In the genomic region with DNA sequence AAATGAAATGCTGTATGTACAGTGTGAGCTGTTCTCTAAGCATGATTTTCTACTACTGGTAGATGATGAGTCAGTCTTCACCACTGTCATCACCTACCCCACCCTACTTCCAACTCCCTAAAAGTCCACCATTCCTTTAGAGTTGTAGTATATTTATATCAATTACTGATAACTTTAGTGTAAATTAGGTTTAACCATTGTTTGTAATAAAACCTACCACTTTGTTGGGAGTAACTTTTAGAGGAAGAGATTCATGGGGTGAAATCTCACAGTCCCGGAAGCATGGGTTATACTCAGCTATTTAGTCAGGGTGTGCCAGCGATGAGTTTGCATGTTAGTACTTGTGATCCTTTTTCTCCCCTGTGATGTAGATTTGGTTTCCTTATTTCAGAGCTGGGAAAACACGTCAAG, we compare ENCODE assay signal across 1 cellular context.
A peak's percentile ranks its signal among the peaks of the same experiment; 100 is the strongest.
TF ChIP-seq lines count a peak whose summit lies in the region.

No MANE protein-coding gene starts in this region.

TF ChIP-seq in K562, 482 proteins besides CTCF, POLR2A, EP300 and RAD21 (continues in another document):
- no peak for TF ChIP-seq RFX7 (CRISPR knock-in tag; IDR thresholded peaks at IDR 0.05)
- TF ChIP-seq ZNF316 (IDR thresholded peaks at IDR 0.05) = peak; percentile 3; the same call in 1 of the 2 replicates
- TF ChIP-seq, protein P1, sequence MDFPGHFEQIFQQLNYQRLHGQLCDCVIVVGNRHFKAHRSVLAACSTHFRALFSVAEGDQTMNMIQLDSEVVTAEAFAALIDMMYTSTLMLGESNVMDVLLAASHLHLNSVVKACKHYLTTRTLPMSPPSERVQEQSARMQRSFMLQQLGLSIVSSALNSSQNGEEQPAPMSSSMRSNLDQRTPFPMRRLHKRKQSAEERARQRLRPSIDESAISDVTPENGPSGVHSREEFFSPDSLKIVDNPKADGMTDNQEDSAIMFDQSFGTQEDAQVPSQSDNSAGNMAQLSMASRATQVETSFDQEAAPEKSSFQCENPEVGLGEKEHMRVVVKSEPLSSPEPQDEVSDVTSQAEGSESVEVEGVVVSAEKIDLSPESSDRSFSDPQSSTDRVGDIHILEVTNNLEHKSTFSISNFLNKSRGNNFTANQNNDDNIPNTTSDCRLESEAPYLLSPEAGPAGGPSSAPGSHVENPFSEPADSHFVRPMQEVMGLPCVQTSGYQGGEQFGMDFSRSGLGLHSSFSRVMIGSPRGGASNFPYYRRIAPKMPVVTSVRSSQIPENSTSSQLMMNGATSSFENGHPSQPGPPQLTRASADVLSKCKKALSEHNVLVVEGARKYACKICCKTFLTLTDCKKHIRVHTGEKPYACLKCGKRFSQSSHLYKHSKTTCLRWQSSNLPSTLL (IDR thresholded peaks at IDR 0.05) = no peak
- TF ChIP-seq, protein P2, sequence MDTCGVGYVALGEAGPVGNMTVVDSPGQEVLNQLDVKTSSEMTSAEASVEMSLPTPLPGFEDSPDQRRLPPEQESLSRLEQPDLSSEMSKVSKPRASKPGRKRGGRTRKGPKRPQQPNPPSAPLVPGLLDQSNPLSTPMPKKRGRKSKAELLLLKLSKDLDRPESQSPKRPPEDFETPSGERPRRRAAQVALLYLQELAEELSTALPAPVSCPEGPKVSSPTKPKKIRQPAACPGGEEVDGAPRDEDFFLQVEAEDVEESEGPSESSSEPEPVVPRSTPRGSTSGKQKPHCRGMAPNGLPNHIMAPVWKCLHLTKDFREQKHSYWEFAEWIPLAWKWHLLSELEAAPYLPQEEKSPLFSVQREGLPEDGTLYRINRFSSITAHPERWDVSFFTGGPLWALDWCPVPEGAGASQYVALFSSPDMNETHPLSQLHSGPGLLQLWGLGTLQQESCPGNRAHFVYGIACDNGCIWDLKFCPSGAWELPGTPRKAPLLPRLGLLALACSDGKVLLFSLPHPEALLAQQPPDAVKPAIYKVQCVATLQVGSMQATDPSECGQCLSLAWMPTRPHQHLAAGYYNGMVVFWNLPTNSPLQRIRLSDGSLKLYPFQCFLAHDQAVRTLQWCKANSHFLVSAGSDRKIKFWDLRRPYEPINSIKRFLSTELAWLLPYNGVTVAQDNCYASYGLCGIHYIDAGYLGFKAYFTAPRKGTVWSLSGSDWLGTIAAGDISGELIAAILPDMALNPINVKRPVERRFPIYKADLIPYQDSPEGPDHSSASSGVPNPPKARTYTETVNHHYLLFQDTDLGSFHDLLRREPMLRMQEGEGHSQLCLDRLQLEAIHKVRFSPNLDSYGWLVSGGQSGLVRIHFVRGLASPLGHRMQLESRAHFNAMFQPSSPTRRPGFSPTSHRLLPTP (IDR thresholded peaks at IDR 0.05; ENCODE audit: borderline replicate concordance, extremely low read depth, insufficient read length) = no peak
- TF ChIP-seq CBX8 (IDR thresholded peaks at IDR 0.05; ENCODE audit: borderline replicate concordance, extremely low read depth, low read depth, low read length, poor library complexity, severe bottlenecking) = no peak
- no peak for TF ChIP-seq CBFA2T2 (conservative IDR thresholded peaks at IDR 0.05)
- TF ChIP-seq BRF1 (IDR thresholded peaks at IDR 0.05; ENCODE audit: borderline replicate concordance, extremely low read depth, insufficient read length) = no peak
- TF ChIP-seq, protein P3, sequence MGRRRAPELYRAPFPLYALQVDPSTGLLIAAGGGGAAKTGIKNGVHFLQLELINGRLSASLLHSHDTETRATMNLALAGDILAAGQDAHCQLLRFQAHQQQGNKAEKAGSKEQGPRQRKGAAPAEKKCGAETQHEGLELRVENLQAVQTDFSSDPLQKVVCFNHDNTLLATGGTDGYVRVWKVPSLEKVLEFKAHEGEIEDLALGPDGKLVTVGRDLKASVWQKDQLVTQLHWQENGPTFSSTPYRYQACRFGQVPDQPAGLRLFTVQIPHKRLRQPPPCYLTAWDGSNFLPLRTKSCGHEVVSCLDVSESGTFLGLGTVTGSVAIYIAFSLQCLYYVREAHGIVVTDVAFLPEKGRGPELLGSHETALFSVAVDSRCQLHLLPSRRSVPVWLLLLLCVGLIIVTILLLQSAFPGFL (CRISPR knock-in tag; IDR thresholded peaks at IDR 0.05) = no peak
- TF ChIP-seq JUN (IDR thresholded peaks at IDR 0.05; ENCODE audit: borderline replicate concordance, low read depth, low read length) = 0 out of 2 replicates have a peak, but pooled peaks have one; percentile 34
- TF ChIP-seq JUN (CRISPR knock-in tag; IDR thresholded peaks at IDR 0.05; ENCODE audit: borderline replicate concordance) = no peak
- TF ChIP-seq NCOA6 (IDR thresholded peaks at IDR 0.05) = no peak
- no peak for TF ChIP-seq FOXK2 (conservative IDR thresholded peaks at IDR 0.05 in 1 of 2, IDR thresholded peaks at IDR 0.05 in 1 of 2; ENCODE audit: low read depth in 2 of 2)
- no peak for TF ChIP-seq ZNF507 (tag; conservative IDR thresholded peaks at IDR 0.05)
- TF ChIP-seq SMARCA4 (IDR thresholded peaks at IDR 0.05) = 0 out of 2 replicates have a peak, but pooled peaks have one; percentile 41
- TF ChIP-seq, protein P4, sequence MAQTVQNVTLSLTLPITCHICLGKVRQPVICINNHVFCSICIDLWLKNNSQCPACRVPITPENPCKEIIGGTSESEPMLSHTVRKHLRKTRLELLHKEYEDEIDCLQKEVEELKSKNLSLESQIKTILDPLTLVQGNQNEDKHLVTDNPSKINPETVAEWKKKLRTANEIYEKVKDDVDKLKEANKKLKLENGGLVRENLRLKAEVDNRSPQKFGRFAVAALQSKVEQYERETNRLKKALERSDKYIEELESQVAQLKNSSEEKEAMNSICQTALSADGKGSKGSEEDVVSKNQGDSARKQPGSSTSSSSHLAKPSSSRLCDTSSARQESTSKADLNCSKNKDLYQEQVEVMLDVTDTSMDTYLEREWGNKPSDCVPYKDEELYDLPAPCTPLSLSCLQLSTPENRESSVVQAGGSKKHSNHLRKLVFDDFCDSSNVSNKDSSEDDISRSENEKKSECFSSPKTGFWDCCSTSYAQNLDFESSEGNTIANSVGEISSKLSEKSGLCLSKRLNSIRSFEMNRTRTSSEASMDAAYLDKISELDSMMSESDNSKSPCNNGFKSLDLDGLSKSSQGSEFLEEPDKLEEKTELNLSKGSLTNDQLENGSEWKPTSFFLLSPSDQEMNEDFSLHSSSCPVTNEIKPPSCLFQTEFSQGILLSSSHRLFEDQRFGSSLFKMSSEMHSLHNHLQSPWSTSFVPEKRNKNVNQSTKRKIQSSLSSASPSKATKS (CRISPR knock-in tag; IDR thresholded peaks at IDR 0.05) = no peak
- TF ChIP-seq MEIS2 (IDR thresholded peaks at IDR 0.05; ENCODE audit: partially characterized antibody) = peak; percentile 62
- TF ChIP-seq HSF4 (CRISPR knock-in tag; IDR thresholded peaks at IDR 0.05; ENCODE audit: borderline replicate concordance) = no peak
- TF ChIP-seq, protein P5, sequence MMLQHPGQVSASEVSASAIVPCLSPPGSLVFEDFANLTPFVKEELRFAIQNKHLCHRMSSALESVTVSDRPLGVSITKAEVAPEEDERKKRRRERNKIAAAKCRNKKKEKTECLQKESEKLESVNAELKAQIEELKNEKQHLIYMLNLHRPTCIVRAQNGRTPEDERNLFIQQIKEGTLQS (IDR thresholded peaks at IDR 0.05) = peak; percentile 79
- TF ChIP-seq, protein P5 (CRISPR knock-in tag; conservative IDR thresholded peaks at IDR 0.05) = no peak; the same call in 1 of the 2 replicates
- no peak for TF ChIP-seq ZBTB17 (CRISPR knock-in tag; IDR thresholded peaks at IDR 0.05)
- TF ChIP-seq ZNF445 (CRISPR knock-in tag; IDR thresholded peaks at IDR 0.05; ENCODE audit: low read depth) = no peak
- no peak for TF ChIP-seq ETV6 (IDR thresholded peaks at IDR 0.05; ENCODE audit: borderline replicate concordance in 1 of 2, low read depth in 2 of 2, low read length in 1 of 2)
- no peak for TF ChIP-seq ETV6 (CRISPR knock-in tag; IDR thresholded peaks at IDR 0.05; ENCODE audit: borderline replicate concordance)
- no peak for TF ChIP-seq ZNF780A (CRISPR knock-in tag; IDR thresholded peaks at IDR 0.05)
- no peak for TF ChIP-seq ZEB2 (IDR thresholded peaks at IDR 0.05)
- no peak for TF ChIP-seq SPI1 (IDR thresholded peaks at IDR 0.05; ENCODE audit: borderline replicate concordance, low read depth, low read length)
- TF ChIP-seq JUND (IDR thresholded peaks at IDR 0.05; ENCODE audit: borderline replicate concordance, low read depth, low read length) = peak; percentile 80; the same call in 1 of the 2 replicates
- TF ChIP-seq JUND (tag; IDR thresholded peaks at IDR 0.05; ENCODE audit: borderline replicate concordance, low read depth, low read length) = peak; percentile 78; the same call in 2 of the 3 replicates
- no peak for TF ChIP-seq POLR2B (IDR thresholded peaks at IDR 0.05; ENCODE audit: low read depth, partially characterized antibody)
- TF ChIP-seq U2AF2 (optimal IDR thresholded peaks at IDR 0.05; ENCODE audit: low read depth, low read length) = no peak
- no peak for TF ChIP-seq HDAC2 (IDR thresholded peaks at IDR 0.05)
- 0 out of 2 replicates have a peak, but pooled peaks have one; percentile 26 for TF ChIP-seq C11orf30 (IDR thresholded peaks at IDR 0.05; ENCODE audit: low read depth)
- TF ChIP-seq, protein P6, sequence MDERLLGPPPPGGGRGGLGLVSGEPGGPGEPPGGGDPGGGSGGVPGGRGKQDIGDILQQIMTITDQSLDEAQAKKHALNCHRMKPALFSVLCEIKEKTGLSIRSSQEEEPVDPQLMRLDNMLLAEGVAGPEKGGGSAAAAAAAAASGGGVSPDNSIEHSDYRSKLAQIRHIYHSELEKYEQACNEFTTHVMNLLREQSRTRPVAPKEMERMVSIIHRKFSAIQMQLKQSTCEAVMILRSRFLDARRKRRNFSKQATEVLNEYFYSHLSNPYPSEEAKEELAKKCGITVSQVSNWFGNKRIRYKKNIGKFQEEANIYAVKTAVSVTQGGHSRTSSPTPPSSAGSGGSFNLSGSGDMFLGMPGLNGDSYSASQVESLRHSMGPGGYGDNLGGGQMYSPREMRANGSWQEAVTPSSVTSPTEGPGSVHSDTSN (CRISPR knock-in tag; IDR thresholded peaks at IDR 0.05; ENCODE audit: low read depth) = no peak
- TF ChIP-seq, protein P6 (tag; conservative IDR thresholded peaks at IDR 0.05; ENCODE audit: low read depth) = peak; percentile 87
- TF ChIP-seq ZFX (CRISPR knock-in tag; IDR thresholded peaks at IDR 0.05) = no peak
